Comparison of ENCODE assay signal across 28 cellular contexts in the genomic region with DNA sequence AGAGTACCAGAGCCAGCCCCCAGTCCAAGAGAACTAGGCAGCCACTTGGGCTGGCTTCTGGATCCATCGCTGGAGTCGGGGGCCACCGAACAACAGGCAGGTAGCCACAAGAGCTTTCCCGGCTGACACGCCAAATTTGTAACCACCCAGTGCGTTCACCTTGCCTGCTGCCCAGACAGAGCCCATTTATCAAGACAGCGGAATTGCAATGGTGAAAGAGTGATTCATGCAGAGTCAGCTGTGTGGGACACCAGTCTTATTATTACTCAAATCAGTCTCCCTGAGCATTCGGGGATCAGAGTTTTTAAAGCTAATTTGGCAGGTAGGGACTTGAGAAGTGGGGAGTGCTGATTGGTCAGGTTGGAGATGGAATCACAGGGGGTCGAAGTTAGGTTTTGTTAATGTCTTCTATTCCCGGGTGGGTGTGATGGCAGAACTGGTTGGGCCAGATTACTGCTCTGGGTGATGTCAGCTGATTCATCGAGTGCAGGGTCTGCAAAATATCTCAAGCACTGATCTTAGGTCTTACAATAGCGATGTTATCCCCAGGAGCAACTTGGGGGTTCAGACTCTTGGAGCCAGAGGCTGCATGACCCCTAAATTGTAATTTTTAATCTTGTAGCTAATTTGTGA.
"Had no signal": no experiment of that assay in that cellular context is flagged by ENCODE, and none has a peak within 500 bp of the region (broad histone marks: within the 10 kb centered on the region; RNA-seq: fewer than 3 reads in every experiment).

No MANE protein-coding gene starts in this region.

- H3K27me3 Mint-ChIP-seq: activated CD4-positive, alpha-beta T cell treated with anti-CD3 and anti-CD28 coated beads, Interleukin-2, amount 10 ng/mL, durations not matched to agents 24 days and 14 days had no signal

- H3K9me3 Mint-ChIP-seq: activated CD4-positive, alpha-beta memory T cell treated with anti-CD3 and anti-CD28 coated beads for 36 hours; activated CD4-positive, alpha-beta T cell treated with anti-CD3 and anti-CD28 coated beads, Interleukin-2, amount 10 ng/mL, durations not matched to agents 24 days and 14 days; activated naive CD8-positive, alpha-beta T cell treated with anti-CD3 and anti-CD28 coated beads, Interleukin-2, amount 50 U/mL, for 24 hours; activated T-cell treated with anti-CD3 and anti-CD28 coated beads, Interleukin-2, amount 50 U/mL, for 24 hours; activated T-helper 17 cell treated with anti-CD3 and anti-CD28 coated beads, Interleukin-2, amount 50 U/mL, for 72 hours; effector memory CD8-positive, alpha-beta T cell; naive thymus-derived CD8-positive, alpha-beta T cell; neural crest cell; stimulated activated memory B cell treated with anti-CD40 and anti-IgM and Interleukin-4, amounts not matched to agents 10 μg/mL and 1 μg/mL and 100 μg/mL, for 72 hours had no signal

- H3K79me2 ChIP-seq: parathyroid adenoma had no signal

- H3K36me3 ChIP-seq: heart right ventricle, sigmoid colon, suprapubic skin, tibial artery had no signal

- ATAC-seq: activated T-helper 17 cell treated with anti-CD3 and anti-CD28 coated beads, Interleukin-2, amount 50 U/mL, for 72 hours; effector memory CD8-positive, alpha-beta T cell; esophagus mucosa; naive thymus-derived CD8-positive, alpha-beta T cell; psoas muscle had no signal

- H3K27ac Mint-ChIP-seq: activated CD4-positive, alpha-beta memory T cell treated with anti-CD3 and anti-CD28 coated beads for 36 hours; activated CD4-positive, alpha-beta T cell treated with anti-CD3 and anti-CD28 coated beads, Interleukin-2, amount 10 ng/mL, durations not matched to agents 24 days and 14 days; activated naive CD8-positive, alpha-beta T cell treated with anti-CD3 and anti-CD28 coated beads, Interleukin-2, amount 50 U/mL, for 24 hours; activated T-cell treated with anti-CD3 and anti-CD28 coated beads, Interleukin-2, amount 50 U/mL, for 24 hours; activated T-helper 17 cell treated with anti-CD3 and anti-CD28 coated beads, Interleukin-2, amount 50 U/mL, for 72 hours; effector memory CD8-positive, alpha-beta T cell; naive thymus-derived CD8-positive, alpha-beta T cell; stimulated activated memory B cell treated with anti-CD40 and anti-IgM and Interleukin-4, amounts not matched to agents 10 μg/mL and 1 μg/mL and 100 μg/mL, for 72 hours had no signal

- DNase-seq: activated CD4-positive, alpha-beta memory T cell treated with anti-CD3 and anti-CD28 coated beads for 36 hours; activated CD4-positive, alpha-beta T cell treated with anti-CD3 and anti-CD28 coated beads, Interleukin-2, amount 10 ng/mL, durations not matched to agents 24 days and 14 days; activated CD4-positive, CD25-positive, alpha-beta regulatory T cell treated with anti-CD3 and anti-CD28 coated beads, Interleukin-2, amount 50 U/mL, for 72 hours; activated CD8-positive, alpha-beta memory T cell treated with anti-CD3 and anti-CD28 coated beads, Interleukin-2, amount 50 U/mL, for 48 hours; activated gamma-delta T cell treated with Interleukin-2 at 50 U/mL for 16 hours; activated naive CD4-positive, alpha-beta T cell treated with anti-CD3 and anti-CD28 coated beads, Interleukin-2, amount 50 U/mL, for 16 hours; activated naive CD8-positive, alpha-beta T cell treated with anti-CD3 and anti-CD28 coated beads, Interleukin-2, amount 50 U/mL, for 24 hours; activated T-cell treated with anti-CD3 and anti-CD28 coated beads, Interleukin-2, amount 50 U/mL, for 24 hours; anterior cingulate cortex; cortex of kidney; effector memory CD8-positive, alpha-beta T cell; foreskin fibroblast; heart right ventricle; naive thymus-derived CD8-positive, alpha-beta T cell; nucleus accumbens; psoas muscle; sigmoid colon; small intestine; stimulated activated CD4-positive, alpha-beta T cell treated with anti-CD3 and anti-CD28 coated beads, Interleukin-4, amount 100 ng/mL, for 4 hours; stimulated activated CD8-positive, alpha-beta memory T cell treated with anti-CD3 and anti-CD28 coated beads, Interleukin-4, amount 100 ng/mL, for 48 hours; T-helper 2 cell; tibial artery had no signal

- H3K27ac ChIP-seq: heart right ventricle, parathyroid adenoma, psoas muscle, sigmoid colon, suprapubic skin, tibial artery had no signal

- H3K36me3 Mint-ChIP-seq: activated CD4-positive, alpha-beta memory T cell treated with anti-CD3 and anti-CD28 coated beads for 36 hours; stimulated activated memory B cell treated with anti-CD40 and anti-IgM and Interleukin-4, amounts not matched to agents 10 μg/mL and 1 μg/mL and 100 μg/mL, for 72 hours had no signal

- H3K9ac ChIP-seq: parathyroid adenoma had no signal

- H3K9me3 ChIP-seq: heart right ventricle, psoas muscle, sigmoid colon, suprapubic skin, tibial artery had no signal

- H3K4me1 ChIP-seq: psoas muscle, suprapubic skin, tibial artery had no signal

- H3K4me1 Mint-ChIP-seq: activated CD4-positive, alpha-beta T cell treated with anti-CD3 and anti-CD28 coated beads, Interleukin-2, amount 10 ng/mL, durations not matched to agents 24 days and 14 days; activated naive CD8-positive, alpha-beta T cell treated with anti-CD3 and anti-CD28 coated beads, Interleukin-2, amount 50 U/mL, for 24 hours; activated T-helper 17 cell treated with anti-CD3 and anti-CD28 coated beads, Interleukin-2, amount 50 U/mL, for 72 hours; stimulated activated memory B cell treated with anti-CD40 and anti-IgM and Interleukin-4, amounts not matched to agents 10 μg/mL and 1 μg/mL and 100 μg/mL, for 72 hours had no signal

- H3K4me3 Mint-ChIP-seq: activated CD4-positive, alpha-beta memory T cell treated with anti-CD3 and anti-CD28 coated beads for 36 hours; activated CD4-positive, alpha-beta T cell treated with anti-CD3 and anti-CD28 coated beads, Interleukin-2, amount 10 ng/mL, durations not matched to agents 24 days and 14 days; activated naive CD8-positive, alpha-beta T cell treated with anti-CD3 and anti-CD28 coated beads, Interleukin-2, amount 50 U/mL, for 24 hours; activated T-cell treated with anti-CD3 and anti-CD28 coated beads, Interleukin-2, amount 50 U/mL, for 24 hours; activated T-helper 17 cell treated with anti-CD3 and anti-CD28 coated beads, Interleukin-2, amount 50 U/mL, for 72 hours; effector memory CD8-positive, alpha-beta T cell; neural crest cell; stimulated activated memory B cell treated with anti-CD40 and anti-IgM and Interleukin-4, amounts not matched to agents 10 μg/mL and 1 μg/mL and 100 μg/mL, for 72 hours had no signal

- H2AFZ ChIP-seq: parathyroid adenoma had no signal

- H3K27me3 ChIP-seq: heart right ventricle, sigmoid colon, suprapubic skin, tibial artery had no signal

- H3K4me3 ChIP-seq: heart right ventricle, psoas muscle, sigmoid colon, suprapubic skin, tibial artery had no signal
